In the genomic region with DNA sequence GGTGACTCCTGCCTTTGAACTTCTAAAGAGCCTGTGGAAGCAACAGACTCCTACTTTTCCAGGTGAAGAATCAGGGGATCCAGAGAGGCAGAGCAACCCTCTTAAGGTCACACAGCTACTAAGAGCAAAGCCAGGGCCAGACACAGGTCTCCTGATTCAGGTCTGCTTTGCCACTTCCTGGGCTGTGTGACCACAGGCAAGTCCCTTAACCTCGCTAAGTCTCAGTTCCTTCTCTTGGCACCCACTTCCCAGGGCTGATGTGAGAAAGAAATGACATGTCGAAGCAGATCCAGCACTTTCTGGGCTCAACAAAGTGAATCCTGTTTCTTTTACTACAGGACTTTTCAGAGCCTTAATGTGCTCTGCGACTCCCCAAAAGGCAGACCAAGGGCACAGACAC, we compare ENCODE assay signal across 17 cellular contexts. TPM values are rescaled to one million over a fixed set of nuclear protein-coding genes. Genes with fewer than 3 reads are reported as not detected.
DNase-seq lines count a peak whose midpoint lies in the region; ATAC-seq and TF ChIP-seq lines count a peak whose summit lies in the region.
"Had no signal": no experiment of that assay in that cellular context is flagged by ENCODE, and none has a peak within 500 bp of the region (broad histone marks: within the 10 kb centered on the region; RNA-seq: fewer than 3 reads in every experiment).

No MANE protein-coding gene starts in this region.

- peaks cover 0 to 7% of the 10 kb centered on the region in 2 donors for H3K36me3 Mint-ChIP-seq in activated naive CD4-positive, alpha-beta T cell treated with anti-CD3 and anti-CD28 coated beads, Interleukin-2, amount 50 U/mL, for 72 hours
- H3K36me3 Mint-ChIP-seq in activated naive CD4-positive, alpha-beta T cell treated with anti-CD3 and anti-CD28 coated beads for 36 hours (ENCODE audit: low read depth): peaks cover 19% of the 10 kb centered on the region

- peaks cover 47 to 99% (median 84%) of the 10 kb centered on the region in 4 donors for H3K36me3 ChIP-seq in stomach

- no peak overlapping the region for H3K4me3 Mint-ChIP-seq in activated naive CD4-positive, alpha-beta T cell treated with anti-CD3 and anti-CD28 coated beads for 36 hours
- H3K4me3 Mint-ChIP-seq: brain; T-helper 1 cell treated with Interleukin-12 subunit alpha and Interleukin-12 subunit beta and Interleukin-4 antibody, amounts not matched to agents 30 μg/mL and 1 μg/mL, for 36 hours; type B pancreatic cell had no signal

- no peak for TF ChIP-seq EP300 in stomach (IDR thresholded peaks at IDR 0.05)

- CTCF ChIA-PET in activated naive CD4-positive, alpha-beta T cell treated with anti-CD3 and anti-CD28 coated beads for 36 hours (lab: Charles Lee): no interaction called here

- no peaks in the 10 kb centered on the region for H3K9me3 ChIP-seq in stomach

- no peaks in the 10 kb centered on the region for H3K27me3 Mint-ChIP-seq in activated naive CD4-positive, alpha-beta T cell treated with anti-CD3 and anti-CD28 coated beads for 36 hours (ENCODE audit: low read depth)
- H3K27me3 Mint-ChIP-seq: brain, type B pancreatic cell had no signal

- H3K9me3 Mint-ChIP-seq in activated naive CD4-positive, alpha-beta T cell treated with anti-CD3 and anti-CD28 coated beads, Interleukin-2, amount 50 U/mL, for 72 hours: no peaks in the 10 kb centered on the region
- H3K9me3 Mint-ChIP-seq in activated naive CD4-positive, alpha-beta T cell treated with anti-CD3 and anti-CD28 coated beads for 36 hours: no peaks in the 10 kb centered on the region
- H3K9me3 Mint-ChIP-seq: activated T-helper 2 cell treated with anti-CD3 and anti-CD28 coated beads, Interferon-gamma antibody, Interleukin-2, Interleukin-4, amounts not matched to agents 10 μg/mL and 5 μg/mL and 100 μg/mL, durations not matched to agents 14 hours and 24 hours and 36 hours; brain; T-helper 1 cell treated with Interleukin-12 subunit alpha and Interleukin-12 subunit beta and Interleukin-4 antibody, amounts not matched to agents 30 μg/mL and 1 μg/mL, for 36 hours; type B pancreatic cell had no signal

- no peak for DNase-seq in activated naive CD4-positive, alpha-beta T cell treated with anti-CD3 and anti-CD28 coated beads, Interleukin-2, amount 50 U/mL, for 72 hours (ENCODE audit: low spot score in 2 of 2)
- no peak for DNase-seq in activated naive CD4-positive, alpha-beta T cell treated with anti-CD3 and anti-CD28 coated beads for 36 hours
- DNase-seq in NB4 (ENCODE audit: low read depth) (peak; percentile 61), stomach (no peak), NCI-H524 (lab: John Stamatoyannopoulos, UW) (no peak), NCI-H748 treated with DMSO at 0.1 percent for 48 hours (lab: John Stamatoyannopoulos, UW) (no peak), NCI-H1930 (lab: John Stamatoyannopoulos, UW) (no peak)
- DNase-seq: activated CD4-positive, alpha-beta T cell treated with anti-CD3 and anti-CD28 coated beads, Interleukin-2, amount 50 U/mL, for 1 hour; foreskin fibroblast; NCI-H2171; PC-3; stimulated activated CD4-positive, alpha-beta T cell treated with anti-CD3 and anti-CD28 coated beads, Interleukin-15, amount 100 ng/mL, for 24 hours had no signal

- H3K4me1 Mint-ChIP-seq in activated naive CD4-positive, alpha-beta T cell treated with anti-CD3 and anti-CD28 coated beads for 36 hours (ENCODE audit: low read depth): no peaks in the 10 kb centered on the region
- H3K4me1 Mint-ChIP-seq: brain had no signal

- no peak for TF ChIP-seq CTCF in NB4 (IDR thresholded peaks at IDR 0.05; ENCODE audit: low read depth, low read length)
- TF ChIP-seq CTCF in stomach (IDR thresholded peaks at IDR 0.05): no peak

- WGBS in stomach, 5 donors: 84 to 96% (median 87%) methylated on average over 3 of the region's 3 CpGs

- TF ChIP-seq POLR2A in NB4 (IDR thresholded peaks at IDR 0.05; ENCODE audit: extremely low read depth, insufficient read length) (no peak), stomach (IDR thresholded peaks at IDR 0.05) (no peak)

- intact Hi-C loops in activated naive CD4-positive, alpha-beta T cell treated with anti-CD3 and anti-CD28 coated beads for 36 hours (cut with micrococcal nuclease): no loop called here
- intact Hi-C loops in stomach (cut with DNase I; ENCODE audit: low total_unique reads): no loop called here

- H3K27me3 ChIP-seq in stomach: no peaks in the 10 kb centered on the region

- peaks cover 44 to 59% (median 50%) of the 10 kb centered on the region in 4 donors for H3K4me1 ChIP-seq in stomach

- no peak overlapping the region for H3K4me3 ChIP-seq in NB4 (ENCODE audit: low read depth, low read length)
- H3K4me3 ChIP-seq in stomach: no peak overlapping the region

- peak overlapping the region; percentile 77 to 85 for H3K27ac Mint-ChIP-seq in activated naive CD4-positive, alpha-beta T cell treated with anti-CD3 and anti-CD28 coated beads, Interleukin-2, amount 50 U/mL, for 72 hours
- H3K27ac Mint-ChIP-seq in activated naive CD4-positive, alpha-beta T cell treated with anti-CD3 and anti-CD28 coated beads for 36 hours: no peak overlapping the region
- H3K27ac Mint-ChIP-seq: activated T-helper 2 cell treated with anti-CD3 and anti-CD28 coated beads, Interferon-gamma antibody, Interleukin-2, Interleukin-4, amounts not matched to agents 10 μg/mL and 5 μg/mL and 100 μg/mL, durations not matched to agents 14 hours and 24 hours and 36 hours; T-helper 1 cell treated with Interleukin-12 subunit alpha and Interleukin-12 subunit beta and Interleukin-4 antibody, amounts not matched to agents 30 μg/mL and 1 μg/mL, for 36 hours had no signal

- ATAC-seq in activated naive CD4-positive, alpha-beta T cell treated with anti-CD3 and anti-CD28 coated beads, Interleukin-2, amount 50 U/mL, for 72 hours: no peak
- ATAC-seq: PC-3 had no signal

- peak overlapping the region; percentile 50 for H3K27ac ChIP-seq in cingulate gyrus (ENCODE audit: low read depth, low read length)
- H3K27ac ChIP-seq in stomach: peak overlapping the region in 3 of 5 donors; percentile 36 to 89 (median 88)

RNA-seq across cellular contexts. Expression of gene UQCR10, which starts 30.2 kb away (rescaled TPM):
- total RNA-seq in activated naive CD4-positive, alpha-beta T cell treated with anti-CD3 and anti-CD28 coated beads, Interleukin-2, amount 50 U/mL, for 72 hours: 100 to 1,000 TPM in 1 of 2 donors, 10 to 100 TPM in 1; 72.2 to 107 TPM
- total RNA-seq in activated naive CD4-positive, alpha-beta T cell treated with anti-CD3 and anti-CD28 coated beads for 36 hours: 100 to 1,000 TPM; 106 to 108 TPM
- total RNA-seq in stomach: 100 to 1,000 TPM in 1 of 5 donors, 10 to 100 TPM in 3, 1 to 10 TPM in 1; 2.0 to 136 (median 49.6) TPM
- 100 to 1,000 TPM; 248 to 307 (median 293) TPM for polyA plus RNA-seq in stomach

RNA-seq across cellular contexts. Expression of gene ZMAT5, which starts 30.5 kb away (rescaled TPM):
- total RNA-seq in activated naive CD4-positive, alpha-beta T cell treated with anti-CD3 and anti-CD28 coated beads, Interleukin-2, amount 50 U/mL, for 72 hours: 10 to 100 TPM; 16.3 to 18.6 TPM
- total RNA-seq in activated naive CD4-positive, alpha-beta T cell treated with anti-CD3 and anti-CD28 coated beads for 36 hours: 10 to 100 TPM; 14.3 to 15.3 TPM
- 10 to 100 TPM in 2 of 5 donors, 1 to 10 TPM in 2, under 1 TPM in 1; 0.58 to 19.0 (median 5.3) TPM for total RNA-seq in stomach
- 10 to 100 TPM; 30.3 to 37.9 (median 37.7) TPM for polyA plus RNA-seq in stomach

RNA-seq across cellular contexts. Expression of gene ASCC2, which starts 40.7 kb away (rescaled TPM):
- total RNA-seq in activated naive CD4-positive, alpha-beta T cell treated with anti-CD3 and anti-CD28 coated beads, Interleukin-2, amount 50 U/mL, for 72 hours: 10 to 100 TPM; 55.0 to 73.2 TPM
- total RNA-seq in activated naive CD4-positive, alpha-beta T cell treated with anti-CD3 and anti-CD28 coated beads for 36 hours: 10 to 100 TPM; 57.6 to 60.4 TPM
- 100 to 1,000 TPM in 1 of 5 donors, 10 to 100 TPM in 4; 39.7 to 129 (median 80.5) TPM for total RNA-seq in stomach
- 10 to 100 TPM; 53.5 to 75.3 (median 59.3) TPM for polyA plus RNA-seq in stomach
